ENCODE assay signal across 1 cellular context in genomic region chr13:110283661-110284516, GRCh38.
TF ChIP-seq lines count a peak whose summit lies in the region.

No MANE protein-coding gene starts in this region.

TF ChIP-seq in HepG2, 621 proteins besides CTCF, POLR2A, EP300 and RAD21:
- TF ChIP-seq PBX3 (CRISPR knock-in tag; IDR thresholded peaks at IDR 0.05; ENCODE audit: borderline replicate concordance) (no peak), MNT (IDR thresholded peaks at IDR 0.05) (0 out of 2 replicates have a peak, but pooled peaks have one; percentile 18)
